1 cellular context compared by ENCODE assay signal in genomic region chr1:119318466-119319309, GRCh38.
TF ChIP-seq lines count a peak whose summit lies in the region.

No MANE protein-coding gene starts in this region.

TF ChIP-seq in K562, 482 proteins besides CTCF, POLR2A, EP300 and RAD21 (continued from another document):
- TF ChIP-seq ZBTB40 (IDR thresholded peaks at IDR 0.05): no peak
- TF ChIP-seq ZBTB40 (CRISPR knock-in tag; IDR thresholded peaks at IDR 0.05): no peak
- no peak for TF ChIP-seq ZNF347 (CRISPR knock-in tag; IDR thresholded peaks at IDR 0.05; ENCODE audit: low read depth)
- no peak for TF ChIP-seq MECOM (CRISPR knock-in tag; IDR thresholded peaks at IDR 0.05)
- TF ChIP-seq SREBF1 (IDR thresholded peaks at IDR 0.05; ENCODE audit: borderline replicate concordance, low read depth, low read length): no peak
- TF ChIP-seq KLF10 (CRISPR knock-in tag; IDR thresholded peaks at IDR 0.05): no peak
- TF ChIP-seq MBD2 (IDR thresholded peaks at IDR 0.05; ENCODE audit: borderline replicate concordance, low read depth): no peak
- TF ChIP-seq FIP1L1 (IDR thresholded peaks at IDR 0.05; ENCODE audit: low read depth, low read length, poor library complexity, severe bottlenecking): no peak
- TF ChIP-seq CEBPG (CRISPR knock-in tag; IDR thresholded peaks at IDR 0.05): no peak
- peak; percentile 29 to 51; a peak in 2 of 4 replicates for TF ChIP-seq CEBPG (tag; conservative IDR thresholded peaks at IDR 0.05 in 1 of 2, IDR thresholded peaks at IDR 0.05 in 1 of 2)
- TF ChIP-seq ZNF41 (CRISPR knock-in tag; conservative IDR thresholded peaks at IDR 0.05): no peak
